Comparison of ENCODE assay signal across 8 cellular contexts in genomic region chrX:129540725-129541184, GRCh38. TPM values are rescaled to one million over a fixed set of nuclear protein-coding genes. Genes with fewer than 3 reads are reported as not detected.
DNase-seq lines count a peak whose midpoint lies in the region; TF ChIP-seq lines count a peak whose summit lies in the region.

No MANE protein-coding gene starts in this region.

- no peak overlapping the region for H2BK20ac ChIP-seq in H9 (ENCODE audit: low read depth, low read length, poor library complexity, severe bottlenecking)

- no peak overlapping the region for H3K56ac ChIP-seq in H9 (ENCODE audit: insufficient read length, low read depth, low read length)

- no peak for TF ChIP-seq POLR2A in breast epithelium (IDR thresholded peaks at IDR 0.05)
- TF ChIP-seq POLR2A in testis (IDR thresholded peaks at IDR 0.05): no peak

- H4K5ac ChIP-seq in H9 (ENCODE audit: insufficient read length, low read depth, low read length): no peak overlapping the region

- H3K27me3 ChIP-seq in DOHH2 (ENCODE audit: control insufficient read depth, low read length) (no peaks in the 10 kb centered on the region), H9 (ENCODE audit: insufficient read depth, low read length) (no peaks in the 10 kb centered on the region), breast epithelium (peaks cover 0 to 11% of the 10 kb centered on the region in 2 donors), liver (ENCODE audit: control insufficient read depth in 4 of 4, insufficient read depth in 4 of 4, low read length in 3 of 4) (no peaks in the 10 kb centered on the region), testis (no peaks in the 10 kb centered on the region)

- H3K9me3 ChIP-seq in DOHH2 (ENCODE audit: control insufficient read depth, insufficient read depth, low read length): no peaks in the 10 kb centered on the region
- no peaks in the 10 kb centered on the region for H3K9me3 ChIP-seq in H9 (ENCODE audit: control insufficient read depth, low read depth, low read length)
- no peaks in the 10 kb centered on the region for H3K9me3 ChIP-seq in breast epithelium
- no peaks in the 10 kb centered on the region for H3K9me3 ChIP-seq in liver (ENCODE audit: control insufficient read depth in 4 of 4, low read length in 3 of 4)
- no peaks in the 10 kb centered on the region for H3K9me3 ChIP-seq in testis

- TF ChIP-seq RAD21 in liver (IDR thresholded peaks at IDR 0.05): peak; percentile 9 to 17

- H3K4me3 ChIP-seq in DOHH2 (ENCODE audit: low read length) (peak overlapping the region; percentile 74), breast epithelium (peak overlapping the region; percentile 63 to 69 (median 66)), liver (ENCODE audit: low read depth in 1 of 3, low read length in 3 of 3) (peak overlapping the region; percentile 56 to 84 (median 83)), testis (peak overlapping the region; percentile 58 to 73)

- H3K4me3 Mint-ChIP-seq in H9: peak overlapping the region; percentile 79 to 85

- peaks cover 2% of the 10 kb centered on the region; the same call in 1 of the 2 replicates for H3K27me3 Mint-ChIP-seq in H9 (ENCODE audit: low read depth)

- H3F3A ChIP-seq in DOHH2 (ENCODE audit: control insufficient read depth, insufficient read depth): no peaks in the 10 kb centered on the region

- no peak overlapping the region for H2AK5ac ChIP-seq in H9 (ENCODE audit: insufficient read length, low read length)

- H3K4me1 ChIP-seq in DOHH2 (ENCODE audit: control insufficient read depth, low read length) (peaks cover 6% of the 10 kb centered on the region; the same call in 1 of the 2 replicates), H9 (ENCODE audit: insufficient read depth, low read length) (no peaks in the 10 kb centered on the region; the same call in 1 of the 2 replicates), breast epithelium (no peaks in the 10 kb centered on the region), liver (ENCODE audit: control insufficient read depth in 4 of 4, insufficient read depth in 4 of 4, low read length in 3 of 4) (peaks cover 0 to 3% (median 2%) of the 10 kb centered on the region in 4 donors), testis (no peaks in the 10 kb centered on the region)

- H3K9me2 ChIP-seq in DOHH2 (replicated peaks; ENCODE audit: control insufficient read depth, low read length): no peaks in the 10 kb centered on the region

- DNase-seq in H9 (peak; percentile 33), NCI-H1105 treated with DMSO at 0.1 percent for 48 hours (lab: John Stamatoyannopoulos, UW) (peak; percentile 3), breast epithelium (ENCODE audit: low spot score in 2 of 2) (no peak), testis (peak; percentile 32), OCI-M1 (lab: John Stamatoyannopoulos, UW) (no peak), kidney tubule cell (ENCODE audit: low spot score) (no peak)

- no peak overlapping the region for H2BK15ac ChIP-seq in H9 (ENCODE audit: low read depth, low read length)

- no peaks in the 10 kb centered on the region for H3K9me3 Mint-ChIP-seq in H9

- peaks cover 13 to 14% of the 10 kb centered on the region in 2 experiments for H3K4me1 Mint-ChIP-seq in H9

- H3K36me3 Mint-ChIP-seq in H9 (ENCODE audit: insufficient read depth in 1 of 3, low read depth in 3 of 3): peaks cover 4 to 9% (median 6%) of the 10 kb centered on the region in 3 experiments; a peak in 5 of 7 replicates

- H4K8ac ChIP-seq in H9 (replicated peaks; ENCODE audit: insufficient read length, low read depth, low read length): no peak overlapping the region

- no peak overlapping the region for H2BK5ac ChIP-seq in H9 (ENCODE audit: insufficient read length, low read length)

- no peak overlapping the region for H3K4ac ChIP-seq in H9 (ENCODE audit: low read depth, low read length)

- H3K18ac ChIP-seq in H9 (ENCODE audit: insufficient read length, low read depth, low read length): no peak overlapping the region

- H3K4me2 ChIP-seq in DOHH2 (ENCODE audit: low read length): peak overlapping the region; percentile 76
- peak overlapping the region; percentile 76 for H3K4me2 ChIP-seq in H9 (ENCODE audit: insufficient read depth, insufficient read length, low read length)

- no peak overlapping the region for H2BK12ac ChIP-seq in H9 (ENCODE audit: insufficient read length, low read depth, low read length)

- H3K23me2 ChIP-seq in H9 (ENCODE audit: insufficient read length, low read depth, low read length, poor library complexity, severe bottlenecking): peaks cover 5% of the 10 kb centered on the region

- intact Hi-C loops in breast epithelium (cut with DNase I; ENCODE audit: low total_unique reads): no loop called here
- intact Hi-C loops in testis (cut with DNase I; ENCODE audit: low total_unique reads): no loop called here

- peak overlapping the region; percentile 55 for H3K9ac ChIP-seq in H9 (ENCODE audit: extremely low read depth, insufficient read length, low read length)
- H3K9ac ChIP-seq in liver (ENCODE audit: low read depth in 1 of 2, low read length in 2 of 2): peak overlapping the region in 1 of 2 donors; percentile 39

- H3K79me1 ChIP-seq in H9 (ENCODE audit: insufficient read depth, low read depth, low read length, poor library complexity, severe bottlenecking): no peaks in the 10 kb centered on the region

- H3K27ac ChIP-seq in DOHH2 (ENCODE audit: low read depth, low read length) (no peak overlapping the region), H9 (ENCODE audit: insufficient read length, low read depth, low read length) (no peak overlapping the region), breast epithelium (peak overlapping the region; percentile 76 to 84), liver (ENCODE audit: low read depth in 1 of 2, low read length in 2 of 2) (peak overlapping the region; percentile 83 to 91), testis (peak overlapping the region; percentile 92 to 96)

- H3K23ac ChIP-seq in H9 (ENCODE audit: insufficient read length, low read depth, low read length): no peak overlapping the region

- H4K91ac ChIP-seq in H9 (ENCODE audit: insufficient read length, low read depth, low read length): no peak overlapping the region

- peaks cover 2% of the 10 kb centered on the region; the same call in 1 of the 2 replicates for H3K79me2 ChIP-seq in DOHH2 (ENCODE audit: control insufficient read depth, low read length)
- no peaks in the 10 kb centered on the region; the same call in 1 of the 2 replicates for H3K79me2 ChIP-seq in H9 (ENCODE audit: insufficient read depth, low read length)

- no peak overlapping the region for H3T11ph ChIP-seq in H9 (ENCODE audit: low read length)

- H3K14ac ChIP-seq in H9 (ENCODE audit: insufficient read depth, low read length): no peak overlapping the region

- H4K20me1 ChIP-seq in DOHH2 (ENCODE audit: control insufficient read depth, insufficient read depth, low read depth, low read length) (no peaks in the 10 kb centered on the region), H9 (ENCODE audit: control insufficient read depth, insufficient read depth, insufficient read length) (no peaks in the 10 kb centered on the region)

- TF ChIP-seq CTCF in DOHH2 (IDR thresholded peaks at IDR 0.05; ENCODE audit: low read depth, low read length, poor library complexity, severe bottlenecking) (no peak), H9 (conservative IDR thresholded peaks at IDR 0.05) (no peak), breast epithelium (IDR thresholded peaks at IDR 0.05) (no peak), liver (IDR thresholded peaks at IDR 0.05; ENCODE audit: low read depth, low read length, missing input control) (no peak), testis (IDR thresholded peaks at IDR 0.05) (no peak)

- H2BK120ac ChIP-seq in H9 (ENCODE audit: low read depth, low read length, poor library complexity, severe bottlenecking): no peak overlapping the region

- no peaks in the 10 kb centered on the region for H3K36me3 ChIP-seq in DOHH2 (ENCODE audit: control insufficient read depth, low read length)
- H3K36me3 ChIP-seq in breast epithelium: no peaks in the 10 kb centered on the region
- H3K36me3 ChIP-seq in liver (ENCODE audit: control insufficient read depth in 4 of 4, insufficient read depth in 3 of 4, low read depth in 1 of 4, low read length in 3 of 4): no peaks in the 10 kb centered on the region
- H3K36me3 ChIP-seq in testis (ENCODE audit: low read depth, missing control alignments): no peaks in the 10 kb centered on the region

- no CpG with 5 or more reads among the region's 14 CpGs for WGBS in H9 (ENCODE audit: extremely low coverage, insufficient read length, low lambda C conversion rate)
- 3% methylated on average over 14 of the region's 14 CpGs for WGBS in liver
- WGBS in testis, 2 donors: 0% methylated on average over 1 of the region's 14 CpGs; no CpG with 5 or more reads in 1 of the 2 donors

- peak overlapping the region in 2 of 3 experiments; percentile 53 to 75; a peak in 3 of 7 replicates for H3K27ac Mint-ChIP-seq in H9

- H2AFZ ChIP-seq in H9 (ENCODE audit: low read length): no peak overlapping the region

TF ChIP-seq in liver, 16 proteins besides CTCF, POLR2A, EP300 and RAD21 (continues in another document):
- TF ChIP-seq ATF3 (IDR thresholded peaks at IDR 0.05) (no peak), TAF1 (conservative IDR thresholded peaks at IDR 0.05) (peak; percentile 53), JUND (IDR thresholded peaks at IDR 0.05) (no peak), SP1 (IDR thresholded peaks at IDR 0.05) (peak; percentile 74), GABPA (IDR thresholded peaks at IDR 0.05 in 1 of 2, conservative IDR thresholded peaks at IDR 0.05 in 1 of 2) (peak in 1 of 2 donors; percentile 63), YY1 (IDR thresholded peaks at IDR 0.05) (peak; percentile 27), FOXA1 (IDR thresholded peaks at IDR 0.05) (peak; percentile 29)

RNA-seq across cellular contexts. Expression of gene OCRL, which starts 0.7 kb away (rescaled TPM):
- total RNA-seq in H9 (2021) (30.1 and 31.4 TPM in 2 replicates), breast epithelium (10 to 100 TPM; 16.7 to 22.1 (median 17.4) TPM), liver (10 to 100 TPM in 1 of 2 donors, 1 to 10 TPM in 1; 6.4 to 13.1 TPM), testis (10 to 100 TPM; 88.2 to 94.1 TPM)
- polyA plus RNA-seq in liver (1 to 10 TPM; 3.1 to 5.0 TPM), testis (ENCODE audit: insufficient read depth, low read depth, low replicate concordance) (67.9 TPM)

RNA-seq across cellular contexts. Expression of gene SMARCA1, which starts 17.5 kb away (rescaled TPM):
- total RNA-seq in H9 (2021): 101 and 105 TPM in 2 replicates
- total RNA-seq in breast epithelium: 10 to 100 TPM; 29.5 to 34.4 (median 33.4) TPM
- total RNA-seq in liver: 10 to 100 TPM; 31.3 to 44.2 TPM
- 10 to 100 TPM; 14.7 to 16.5 TPM for polyA plus RNA-seq in liver
- total RNA-seq in testis: 100 to 1,000 TPM; 190 to 208 TPM
- 79.2 TPM for polyA plus RNA-seq in testis (ENCODE audit: insufficient read depth, low read depth, low replicate concordance)

Comparison
In these comparisons a context has a peak if more than half of its experiments do, and no peak if none do; other contexts are left out.
1. H3K27ac ChIP-seq: peak in breast epithelium (2 of 2), liver (2 of 2) and testis (2 of 2); none in DOHH2 (single experiment) and H9 (single experiment).
2. DNase-seq: peak in H9 (single experiment), NCI-H1105 treated with DMSO at 0.1 percent for 48 hours (single experiment) and testis (single experiment); none in breast epithelium (0 of 2), OCI-M1 (single experiment) and kidney tubule cell (single experiment).
3. Peak in every context shown above with its lines, with median percentiles within 50 percentile points of each other: H3K4me3 ChIP-seq.